In the genomic region with DNA sequence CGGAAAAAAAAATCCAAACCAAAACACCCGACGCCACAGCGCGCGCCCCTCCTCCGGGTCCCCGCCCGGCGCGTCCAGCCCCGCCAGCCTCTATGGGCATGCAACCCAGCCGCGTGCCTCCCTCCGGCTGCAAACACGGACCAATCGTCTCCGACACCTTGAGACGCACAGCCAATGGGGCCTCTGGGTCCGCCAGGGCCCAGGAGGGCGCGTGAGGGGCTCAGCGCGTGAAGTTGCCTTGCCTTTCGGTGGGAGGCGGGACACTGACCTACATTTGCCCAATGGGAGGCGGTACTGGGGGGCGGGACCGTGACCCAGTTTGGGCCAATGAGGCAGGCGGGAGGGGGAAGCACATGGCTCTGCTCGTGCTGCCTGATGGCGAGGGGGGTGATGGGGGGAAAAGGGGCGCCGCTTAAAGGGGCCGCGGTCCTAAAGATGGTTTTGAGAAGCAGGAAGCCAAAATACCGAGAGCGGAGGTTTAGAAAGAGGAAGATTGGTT, we compare ENCODE assay signal across 1 cellular context.
TF ChIP-seq lines count a peak whose summit lies in the region.

No MANE protein-coding gene starts in this region.

TF ChIP-seq in HepG2, 621 proteins besides CTCF, POLR2A, EP300 and RAD21 (continued from another document and continues in another):
- TF ChIP-seq ZNF317 (CRISPR knock-in tag; IDR thresholded peaks at IDR 0.05) (peak; percentile 86; the same call in 1 of the 2 replicates), MED1 (CRISPR knock-in tag; IDR thresholded peaks at IDR 0.05) (no peak; the same call in 1 of the 2 replicates), YY1 (IDR thresholded peaks at IDR 0.05; ENCODE audit: insufficient read depth, insufficient replicate concordance, low read depth, low read length) (peak; percentile 48), ZNF878 (CRISPR knock-in tag; IDR thresholded peaks at IDR 0.05) (peak; percentile 86), ZNF17 (CRISPR knock-in tag; IDR thresholded peaks at IDR 0.05) (no peak), ZNF382 (CRISPR knock-in tag; IDR thresholded peaks at IDR 0.05; ENCODE audit: borderline replicate concordance) (no peak), KLF9 (CRISPR knock-in tag; IDR thresholded peaks at IDR 0.05; ENCODE audit: low read depth) (0 out of 2 replicates have a peak, but pooled peaks have one; percentile 68), NFIB (CRISPR knock-in tag; IDR thresholded peaks at IDR 0.05; ENCODE audit: borderline replicate concordance) (no peak), NCOA1 (CRISPR knock-in tag; IDR thresholded peaks at IDR 0.05) (no peak), JUND (CRISPR knock-in tag; IDR thresholded peaks at IDR 0.05) (no peak), KDM6A (CRISPR knock-in tag; IDR thresholded peaks at IDR 0.05; ENCODE audit: low read depth) (peak; percentile 16; the same call in 1 of the 2 replicates), TOPORS (CRISPR knock-in tag; IDR thresholded peaks at IDR 0.05) (no peak), ZNF562 (CRISPR knock-in tag; IDR thresholded peaks at IDR 0.05; ENCODE audit: borderline replicate concordance) (peak; percentile 77; the same call in 1 of the 2 replicates), NFE2L2 (IDR thresholded peaks at IDR 0.05; ENCODE audit: low read length) (no peak), ZNF790 (CRISPR knock-in tag; IDR thresholded peaks at IDR 0.05; ENCODE audit: borderline replicate concordance) (no peak; the same call in 1 of the 2 replicates), NFYB (CRISPR knock-in tag; IDR thresholded peaks at IDR 0.05) (peak; percentile 91), TBP (CRISPR knock-in tag; IDR thresholded peaks at IDR 0.05) (no peak), MAFF (IDR thresholded peaks at IDR 0.05; ENCODE audit: low read depth, low read length) (no peak), ZNF101 (CRISPR knock-in tag; IDR thresholded peaks at IDR 0.05; ENCODE audit: borderline replicate concordance, low read depth) (0 out of 2 replicates have a peak, but pooled peaks have one; percentile 64), ZNF75D (CRISPR knock-in tag; IDR thresholded peaks at IDR 0.05; ENCODE audit: borderline replicate concordance) (no peak), ZNF10 (CRISPR knock-in tag; IDR thresholded peaks at IDR 0.05; ENCODE audit: borderline replicate concordance, low read depth) (no peak), NR2F1 (CRISPR knock-in tag; IDR thresholded peaks at IDR 0.05) (no peak), ZFP82 (CRISPR knock-in tag; IDR thresholded peaks at IDR 0.05; ENCODE audit: borderline replicate concordance) (peak; percentile 88; the same call in 1 of the 2 replicates), ZNF652 (CRISPR knock-in tag; IDR thresholded peaks at IDR 0.05; ENCODE audit: borderline replicate concordance, low read depth) (0 out of 2 replicates have a peak, but pooled peaks have one; percentile 13), TSC22D2 (CRISPR knock-in tag; IDR thresholded peaks at IDR 0.05; ENCODE audit: borderline replicate concordance) (peak; percentile 21; the same call in 1 of the 2 replicates), YEATS2 (CRISPR knock-in tag; IDR thresholded peaks at IDR 0.05; ENCODE audit: borderline replicate concordance) (peak; percentile 35; the same call in 1 of the 2 replicates), ZNF629 (CRISPR knock-in tag; conservative IDR thresholded peaks at IDR 0.05) (peak; percentile 25; the same call in 1 of the 2 replicates), ZBTB7A (CRISPR knock-in tag; IDR thresholded peaks at IDR 0.05) (no peak; the same call in 1 of the 2 replicates), ZNF672 (CRISPR knock-in tag; IDR thresholded peaks at IDR 0.05) (peak; percentile 31; the same call in 1 of the 2 replicates), ZSCAN20 (CRISPR knock-in tag; IDR thresholded peaks at IDR 0.05; ENCODE audit: borderline replicate concordance) (no peak), TCF7L2 (IDR thresholded peaks at IDR 0.05; ENCODE audit: low read depth, low read length) (no peak), EHMT2 (IDR thresholded peaks at IDR 0.05; ENCODE audit: borderline replicate concordance, low read depth, low read length) (no peak), AKAP8 (CRISPR knock-in tag; IDR thresholded peaks at IDR 0.05) (no peak), ZNF207 (IDR thresholded peaks at IDR 0.05; ENCODE audit: borderline replicate concordance) (no peak), NR3C1 (CRISPR knock-in tag; IDR thresholded peaks at IDR 0.05) (no peak), SMARCE1 (IDR thresholded peaks at IDR 0.05; ENCODE audit: borderline replicate concordance) (no peak), HIVEP1 (CRISPR knock-in tag; IDR thresholded peaks at IDR 0.05) (peak; percentile 81), GZF1 (CRISPR knock-in tag; IDR thresholded peaks at IDR 0.05) (peak; percentile 66; the same call in 1 of the 2 replicates), RELA (CRISPR knock-in tag; IDR thresholded peaks at IDR 0.05) (no peak), NCOA2 (CRISPR knock-in tag; IDR thresholded peaks at IDR 0.05) (no peak), NRL (CRISPR knock-in tag; IDR thresholded peaks at IDR 0.05; ENCODE audit: borderline replicate concordance) (no peak; the same call in 1 of the 2 replicates), HNRNPH1 (optimal IDR thresholded peaks at IDR 0.05; ENCODE audit: low read depth, low read length) (no peak)
- TF ChIP-seq, protein P1, sequence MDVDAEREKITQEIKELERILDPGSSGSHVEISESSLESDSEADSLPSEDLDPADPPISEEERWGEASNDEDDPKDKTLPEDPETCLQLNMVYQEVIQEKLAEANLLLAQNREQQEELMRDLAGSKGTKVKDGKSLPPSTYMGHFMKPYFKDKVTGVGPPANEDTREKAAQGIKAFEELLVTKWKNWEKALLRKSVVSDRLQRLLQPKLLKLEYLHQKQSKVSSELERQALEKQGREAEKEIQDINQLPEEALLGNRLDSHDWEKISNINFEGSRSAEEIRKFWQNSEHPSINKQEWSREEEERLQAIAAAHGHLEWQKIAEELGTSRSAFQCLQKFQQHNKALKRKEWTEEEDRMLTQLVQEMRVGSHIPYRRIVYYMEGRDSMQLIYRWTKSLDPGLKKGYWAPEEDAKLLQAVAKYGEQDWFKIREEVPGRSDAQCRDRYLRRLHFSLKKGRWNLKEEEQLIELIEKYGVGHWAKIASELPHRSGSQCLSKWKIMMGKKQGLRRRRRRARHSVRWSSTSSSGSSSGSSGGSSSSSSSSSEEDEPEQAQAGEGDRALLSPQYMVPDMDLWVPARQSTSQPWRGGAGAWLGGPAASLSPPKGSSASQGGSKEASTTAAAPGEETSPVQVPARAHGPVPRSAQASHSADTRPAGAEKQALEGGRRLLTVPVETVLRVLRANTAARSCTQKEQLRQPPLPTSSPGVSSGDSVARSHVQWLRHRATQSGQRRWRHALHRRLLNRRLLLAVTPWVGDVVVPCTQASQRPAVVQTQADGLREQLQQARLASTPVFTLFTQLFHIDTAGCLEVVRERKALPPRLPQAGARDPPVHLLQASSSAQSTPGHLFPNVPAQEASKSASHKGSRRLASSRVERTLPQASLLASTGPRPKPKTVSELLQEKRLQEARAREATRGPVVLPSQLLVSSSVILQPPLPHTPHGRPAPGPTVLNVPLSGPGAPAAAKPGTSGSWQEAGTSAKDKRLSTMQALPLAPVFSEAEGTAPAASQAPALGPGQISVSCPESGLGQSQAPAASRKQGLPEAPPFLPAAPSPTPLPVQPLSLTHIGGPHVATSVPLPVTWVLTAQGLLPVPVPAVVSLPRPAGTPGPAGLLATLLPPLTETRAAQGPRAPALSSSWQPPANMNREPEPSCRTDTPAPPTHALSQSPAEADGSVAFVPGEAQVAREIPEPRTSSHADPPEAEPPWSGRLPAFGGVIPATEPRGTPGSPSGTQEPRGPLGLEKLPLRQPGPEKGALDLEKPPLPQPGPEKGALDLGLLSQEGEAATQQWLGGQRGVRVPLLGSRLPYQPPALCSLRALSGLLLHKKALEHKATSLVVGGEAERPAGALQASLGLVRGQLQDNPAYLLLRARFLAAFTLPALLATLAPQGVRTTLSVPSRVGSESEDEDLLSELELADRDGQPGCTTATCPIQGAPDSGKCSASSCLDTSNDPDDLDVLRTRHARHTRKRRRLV (CRISPR knock-in tag; IDR thresholded peaks at IDR 0.05) = peak; percentile 64; the same call in 1 of the 2 replicates
- TF ChIP-seq, protein P2, sequence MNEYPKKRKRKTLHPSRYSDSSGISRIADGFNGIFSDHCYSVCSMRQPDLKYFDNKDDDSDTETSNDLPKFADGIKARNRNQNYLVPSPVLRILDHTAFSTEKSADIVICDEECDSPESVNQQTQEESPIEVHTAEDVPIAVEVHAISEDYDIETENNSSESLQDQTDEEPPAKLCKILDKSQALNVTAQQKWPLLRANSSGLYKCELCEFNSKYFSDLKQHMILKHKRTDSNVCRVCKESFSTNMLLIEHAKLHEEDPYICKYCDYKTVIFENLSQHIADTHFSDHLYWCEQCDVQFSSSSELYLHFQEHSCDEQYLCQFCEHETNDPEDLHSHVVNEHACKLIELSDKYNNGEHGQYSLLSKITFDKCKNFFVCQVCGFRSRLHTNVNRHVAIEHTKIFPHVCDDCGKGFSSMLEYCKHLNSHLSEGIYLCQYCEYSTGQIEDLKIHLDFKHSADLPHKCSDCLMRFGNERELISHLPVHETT (CRISPR knock-in tag; conservative IDR thresholded peaks at IDR 0.05) = peak; percentile 70; the same call in 1 of the 2 replicates
- TF ChIP-seq, protein P3, sequence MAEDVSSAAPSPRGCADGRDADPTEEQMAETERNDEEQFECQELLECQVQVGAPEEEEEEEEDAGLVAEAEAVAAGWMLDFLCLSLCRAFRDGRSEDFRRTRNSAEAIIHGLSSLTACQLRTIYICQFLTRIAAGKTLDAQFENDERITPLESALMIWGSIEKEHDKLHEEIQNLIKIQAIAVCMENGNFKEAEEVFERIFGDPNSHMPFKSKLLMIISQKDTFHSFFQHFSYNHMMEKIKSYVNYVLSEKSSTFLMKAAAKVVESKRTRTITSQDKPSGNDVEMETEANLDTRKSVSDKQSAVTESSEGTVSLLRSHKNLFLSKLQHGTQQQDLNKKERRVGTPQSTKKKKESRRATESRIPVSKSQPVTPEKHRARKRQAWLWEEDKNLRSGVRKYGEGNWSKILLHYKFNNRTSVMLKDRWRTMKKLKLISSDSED (CRISPR knock-in tag; IDR thresholded peaks at IDR 0.05) = 0 out of 2 replicates have a peak, but pooled peaks have one; percentile 65
- TF ChIP-seq, protein P4, sequence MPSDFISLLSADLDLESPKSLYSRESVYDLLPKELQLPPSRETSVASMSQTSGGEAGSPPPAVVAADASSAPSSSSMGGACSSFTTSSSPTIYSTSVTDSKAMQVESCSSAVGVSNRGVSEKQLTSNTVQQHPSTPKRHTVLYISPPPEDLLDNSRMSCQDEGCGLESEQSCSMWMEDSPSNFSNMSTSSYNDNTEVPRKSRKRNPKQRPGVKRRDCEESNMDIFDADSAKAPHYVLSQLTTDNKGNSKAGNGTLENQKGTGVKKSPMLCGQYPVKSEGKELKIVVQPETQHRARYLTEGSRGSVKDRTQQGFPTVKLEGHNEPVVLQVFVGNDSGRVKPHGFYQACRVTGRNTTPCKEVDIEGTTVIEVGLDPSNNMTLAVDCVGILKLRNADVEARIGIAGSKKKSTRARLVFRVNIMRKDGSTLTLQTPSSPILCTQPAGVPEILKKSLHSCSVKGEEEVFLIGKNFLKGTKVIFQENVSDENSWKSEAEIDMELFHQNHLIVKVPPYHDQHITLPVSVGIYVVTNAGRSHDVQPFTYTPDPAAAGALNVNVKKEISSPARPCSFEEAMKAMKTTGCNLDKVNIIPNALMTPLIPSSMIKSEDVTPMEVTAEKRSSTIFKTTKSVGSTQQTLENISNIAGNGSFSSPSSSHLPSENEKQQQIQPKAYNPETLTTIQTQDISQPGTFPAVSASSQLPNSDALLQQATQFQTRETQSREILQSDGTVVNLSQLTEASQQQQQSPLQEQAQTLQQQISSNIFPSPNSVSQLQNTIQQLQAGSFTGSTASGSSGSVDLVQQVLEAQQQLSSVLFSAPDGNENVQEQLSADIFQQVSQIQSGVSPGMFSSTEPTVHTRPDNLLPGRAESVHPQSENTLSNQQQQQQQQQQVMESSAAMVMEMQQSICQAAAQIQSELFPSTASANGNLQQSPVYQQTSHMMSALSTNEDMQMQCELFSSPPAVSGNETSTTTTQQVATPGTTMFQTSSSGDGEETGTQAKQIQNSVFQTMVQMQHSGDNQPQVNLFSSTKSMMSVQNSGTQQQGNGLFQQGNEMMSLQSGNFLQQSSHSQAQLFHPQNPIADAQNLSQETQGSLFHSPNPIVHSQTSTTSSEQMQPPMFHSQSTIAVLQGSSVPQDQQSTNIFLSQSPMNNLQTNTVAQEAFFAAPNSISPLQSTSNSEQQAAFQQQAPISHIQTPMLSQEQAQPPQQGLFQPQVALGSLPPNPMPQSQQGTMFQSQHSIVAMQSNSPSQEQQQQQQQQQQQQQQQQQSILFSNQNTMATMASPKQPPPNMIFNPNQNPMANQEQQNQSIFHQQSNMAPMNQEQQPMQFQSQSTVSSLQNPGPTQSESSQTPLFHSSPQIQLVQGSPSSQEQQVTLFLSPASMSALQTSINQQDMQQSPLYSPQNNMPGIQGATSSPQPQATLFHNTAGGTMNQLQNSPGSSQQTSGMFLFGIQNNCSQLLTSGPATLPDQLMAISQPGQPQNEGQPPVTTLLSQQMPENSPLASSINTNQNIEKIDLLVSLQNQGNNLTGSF (CRISPR knock-in tag; IDR thresholded peaks at IDR 0.05) = no peak; the same call in 1 of the 2 replicates
- TF ChIP-seq, protein P5, sequence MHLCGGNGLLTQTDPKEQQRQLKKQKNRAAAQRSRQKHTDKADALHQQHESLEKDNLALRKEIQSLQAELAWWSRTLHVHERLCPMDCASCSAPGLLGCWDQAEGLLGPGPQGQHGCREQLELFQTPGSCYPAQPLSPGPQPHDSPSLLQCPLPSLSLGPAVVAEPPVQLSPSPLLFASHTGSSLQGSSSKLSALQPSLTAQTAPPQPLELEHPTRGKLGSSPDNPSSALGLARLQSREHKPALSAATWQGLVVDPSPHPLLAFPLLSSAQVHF (CRISPR knock-in tag; IDR thresholded peaks at IDR 0.05) = peak; percentile 94
- TF ChIP-seq, protein P6, sequence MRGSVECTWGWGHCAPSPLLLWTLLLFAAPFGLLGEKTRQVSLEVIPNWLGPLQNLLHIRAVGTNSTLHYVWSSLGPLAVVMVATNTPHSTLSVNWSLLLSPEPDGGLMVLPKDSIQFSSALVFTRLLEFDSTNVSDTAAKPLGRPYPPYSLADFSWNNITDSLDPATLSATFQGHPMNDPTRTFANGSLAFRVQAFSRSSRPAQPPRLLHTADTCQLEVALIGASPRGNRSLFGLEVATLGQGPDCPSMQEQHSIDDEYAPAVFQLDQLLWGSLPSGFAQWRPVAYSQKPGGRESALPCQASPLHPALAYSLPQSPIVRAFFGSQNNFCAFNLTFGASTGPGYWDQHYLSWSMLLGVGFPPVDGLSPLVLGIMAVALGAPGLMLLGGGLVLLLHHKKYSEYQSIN (CRISPR knock-in tag; IDR thresholded peaks at IDR 0.05; ENCODE audit: borderline replicate concordance) = no peak
- TF ChIP-seq, protein P7, sequence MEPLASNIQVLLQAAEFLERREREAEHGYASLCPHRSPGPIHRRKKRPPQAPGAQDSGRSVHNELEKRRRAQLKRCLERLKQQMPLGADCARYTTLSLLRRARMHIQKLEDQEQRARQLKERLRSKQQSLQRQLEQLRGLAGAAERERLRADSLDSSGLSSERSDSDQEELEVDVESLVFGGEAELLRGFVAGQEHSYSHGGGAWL (CRISPR knock-in tag; IDR thresholded peaks at IDR 0.05) = peak; percentile 47; the same call in 1 of the 2 replicates
- TF ChIP-seq, protein P8, sequence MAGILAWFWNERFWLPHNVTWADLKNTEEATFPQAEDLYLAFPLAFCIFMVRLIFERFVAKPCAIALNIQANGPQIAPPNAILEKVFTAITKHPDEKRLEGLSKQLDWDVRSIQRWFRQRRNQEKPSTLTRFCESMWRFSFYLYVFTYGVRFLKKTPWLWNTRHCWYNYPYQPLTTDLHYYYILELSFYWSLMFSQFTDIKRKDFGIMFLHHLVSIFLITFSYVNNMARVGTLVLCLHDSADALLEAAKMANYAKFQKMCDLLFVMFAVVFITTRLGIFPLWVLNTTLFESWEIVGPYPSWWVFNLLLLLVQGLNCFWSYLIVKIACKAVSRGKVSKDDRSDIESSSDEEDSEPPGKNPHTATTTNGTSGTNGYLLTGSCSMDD (CRISPR knock-in tag; IDR thresholded peaks at IDR 0.05) = no peak
